In genomic region chr16:58426095-58426494, GRCh38 we compare ENCODE assay signal across 8 cellular contexts. TPM values are rescaled to one million over a fixed set of nuclear protein-coding genes. Genes with fewer than 3 reads are reported as not detected.
DNase-seq lines count a peak whose midpoint lies in the region; ATAC-seq and TF ChIP-seq lines count a peak whose summit lies in the region.

No MANE protein-coding gene starts in this region.

- TF ChIP-seq EP300 in stomach (IDR thresholded peaks at IDR 0.05) (no peak), sigmoid colon (IDR thresholded peaks at IDR 0.05) (no peak)

- H3K27ac Mint-ChIP-seq in central memory CD8-positive, alpha-beta T cell (ENCODE audit: low read depth) = no peak overlapping the region

- ATAC-seq in GM21390 (IDR thresholded peaks at IDR 0.05; ENCODE audit: unreplicated experiment) (peak; percentile 94), foreskin keratinocyte (no peak)
- peak; percentile 56 for ATAC-seq in central memory CD8-positive, alpha-beta T cell (replicated peaks; ENCODE audit: extremely low read depth, poor library complexity, severe bottlenecking)

- intact Hi-C loops in stomach (cut with DNase I; ENCODE audit: low total_unique reads) = no loop called here
- intact Hi-C loops in sigmoid colon (cut with DNase I) = no loop called here

- DNase-seq in GDM1 (lab: John Stamatoyannopoulos, UW) = peak; percentile 70
- peak; percentile 93 to 95 for DNase-seq in Kasumi-1 (lab: John Stamatoyannopoulos, UW)
- no peak for DNase-seq in central memory CD8-positive, alpha-beta T cell (ENCODE audit: low spot score in 2 of 2)
- DNase-seq in MG63 = no peak
- no peak for DNase-seq in stomach
- no peak for DNase-seq in sigmoid colon
- DNase-seq in foreskin keratinocyte = no peak

- H3K27me3 ChIP-seq in MG63 (0 out of 2 replicates have a peak, but pooled peaks cover 2% of the 10 kb centered on the region), stomach (peaks cover 0 to 13% (median 0%) of the 10 kb centered on the region in 3 donors), sigmoid colon (no peaks in the 10 kb centered on the region), foreskin keratinocyte (peaks cover 30% of the 10 kb centered on the region)

- H3K27ac ChIP-seq in stomach (no peak overlapping the region), sigmoid colon (no peak overlapping the region), foreskin keratinocyte (no peak overlapping the region)

- H3K4me3 ChIP-seq in MG63 (no peak overlapping the region), stomach (no peak overlapping the region), sigmoid colon (no peak overlapping the region)

- H3K36me3 ChIP-seq in MG63 (no peaks in the 10 kb centered on the region), stomach (no peaks in the 10 kb centered on the region), sigmoid colon (no peaks in the 10 kb centered on the region)

- H3K4me1 Mint-ChIP-seq in central memory CD8-positive, alpha-beta T cell = peaks cover 21% of the 10 kb centered on the region

- no peaks in the 10 kb centered on the region for H3K36me3 Mint-ChIP-seq in central memory CD8-positive, alpha-beta T cell (ENCODE audit: insufficient read depth)

- no peak for TF ChIP-seq CTCF in stomach (IDR thresholded peaks at IDR 0.05)
- no peak for TF ChIP-seq CTCF in sigmoid colon (IDR thresholded peaks at IDR 0.05)
- no peak for TF ChIP-seq CTCF in foreskin keratinocyte (conservative IDR thresholded peaks at IDR 0.05)

- 45 to 56% (median 49%) methylated on average over 6 of the region's 6 CpGs for WGBS in stomach, 5 donors
- 36 to 60% methylated on average over 6 of the region's 6 CpGs for WGBS in sigmoid colon, 2 donors

- H3K9me3 ChIP-seq in MG63 = no peaks in the 10 kb centered on the region
- no peaks in the 10 kb centered on the region for H3K9me3 ChIP-seq in stomach
- no peaks in the 10 kb centered on the region for H3K9me3 ChIP-seq in sigmoid colon

- peaks cover 20% of the 10 kb centered on the region for H3K27me3 Mint-ChIP-seq in central memory CD8-positive, alpha-beta T cell

- no peaks in the 10 kb centered on the region for H3K4me1 ChIP-seq in stomach
- no peaks in the 10 kb centered on the region for H3K4me1 ChIP-seq in sigmoid colon
- no peaks in the 10 kb centered on the region for H3K4me1 ChIP-seq in foreskin keratinocyte

- H3K4me3 Mint-ChIP-seq in central memory CD8-positive, alpha-beta T cell = no peak overlapping the region

- H3K9me3 Mint-ChIP-seq in central memory CD8-positive, alpha-beta T cell = no peaks in the 10 kb centered on the region

- TF ChIP-seq POLR2A in stomach (IDR thresholded peaks at IDR 0.05) (no peak), sigmoid colon (IDR thresholded peaks at IDR 0.05) (no peak)

RNA-seq across cellular contexts. Expression of gene GINS3, which starts 33.8 kb away (rescaled TPM):
- total RNA-seq in MG63 (2014; rRNA removed; shearing (Covaris generic); ENCODE audit: low replicate concordance) = 20.7 and 24.3 TPM in 2 replicates
- total RNA-seq in stomach (1 to 10 TPM in 3 of 5 donors, under 1 TPM in 1, not detected in 1; 0.58 to 4.9 (median 3.7) TPM), sigmoid colon (1 to 10 TPM; 1.1 to 2.5 (median 2.4) TPM), foreskin keratinocyte (14.9 and 17.5 TPM in 2 replicates)
- polyA plus RNA-seq in stomach (1 to 10 TPM; 4.5 to 4.7 (median 4.6) TPM), sigmoid colon (1 to 10 TPM; 3.0 to 5.9 (median 3.0) TPM), foreskin keratinocyte (9.8 and 13.5 TPM in 2 replicates)

Comparison
In these comparisons a context has a peak if more than half of its experiments do, and no peak if none do; other contexts are left out.
1. DNase-seq: peak in GDM1 (single experiment) and Kasumi-1 (2 of 2); none in central memory CD8-positive, alpha-beta T cell (0 of 2), MG63 (single experiment), stomach (single experiment), sigmoid colon (single experiment) and foreskin keratinocyte (0 of 2).